1 cellular context compared by ENCODE assay signal in genomic region chr22:38824587-38824986, GRCh38.
TF ChIP-seq lines count a peak whose summit lies in the region.

No MANE protein-coding gene starts in this region.

TF ChIP-seq in K562, 482 proteins besides CTCF, POLR2A, EP300 and RAD21 (continued from another document):
- peak; percentile 52; the same call in 1 of the 2 replicates for TF ChIP-seq CHAMP1 (IDR thresholded peaks at IDR 0.05)
- TF ChIP-seq MEF2D (tag; conservative IDR thresholded peaks at IDR 0.05; ENCODE audit: low read depth): no peak
- peak; percentile 62; the same call in 1 of the 2 replicates for TF ChIP-seq ZNF511 (CRISPR knock-in tag; IDR thresholded peaks at IDR 0.05)
- 0 out of 2 replicates have a peak, but pooled peaks have one; percentile 73 for TF ChIP-seq ZBTB43 (CRISPR knock-in tag; IDR thresholded peaks at IDR 0.05)
- 0 out of 2 replicates have a peak, but pooled peaks have one; percentile 24 for TF ChIP-seq ZBTB33 (CRISPR knock-in tag; IDR thresholded peaks at IDR 0.05)
- TF ChIP-seq PRMT5 (CRISPR knock-in tag; IDR thresholded peaks at IDR 0.05): peak; percentile 88; the same call in 1 of the 2 replicates
